8 cellular contexts compared by ENCODE assay signal in the genomic region with DNA sequence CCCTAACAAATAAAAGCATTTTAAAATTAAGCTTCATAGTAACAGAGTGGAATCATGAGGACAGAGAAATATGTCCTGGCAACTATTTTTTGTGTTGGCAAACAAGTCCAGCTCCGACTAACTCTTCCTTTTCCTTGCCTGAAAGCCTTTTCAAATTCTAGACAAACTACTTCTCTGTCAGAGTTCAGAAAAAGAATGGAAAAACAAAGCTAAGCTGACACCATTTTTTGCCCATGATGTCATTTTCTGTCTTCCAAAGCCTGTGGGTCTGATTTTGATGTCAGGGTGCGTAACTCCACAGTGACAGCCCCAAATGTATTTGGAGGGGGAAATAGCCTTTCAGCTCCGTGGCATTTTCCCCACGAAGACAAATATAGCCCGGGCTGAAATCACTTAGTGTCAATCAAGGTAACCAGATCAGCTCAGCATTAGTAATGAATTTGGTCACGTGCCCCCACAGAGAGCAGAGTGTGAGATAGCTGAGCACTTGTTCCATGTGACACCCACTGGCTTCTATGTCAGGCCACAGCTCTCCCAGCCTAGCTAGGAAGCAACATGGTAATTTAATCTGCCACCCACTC.
DNase-seq lines count a peak whose midpoint lies in the region; ATAC-seq and TF ChIP-seq lines count a peak whose summit lies in the region.

No MANE protein-coding gene starts in this region.

- POLR2A ChIA-PET in HEK293T (lab: Yijun Ruan, JAX): interaction anchor here (1.1 kb wide), 1 partner anchor 17 kb away, joined by 3 read pairs; no protein-coding TSS in a partner anchor

- H2AFZ ChIP-seq in parathyroid adenoma: peak overlapping the region; percentile 35

- CTCF ChIA-PET in HEK293T (lab: Yijun Ruan, JAX): no interaction called here

- no peak for ATAC-seq in HG03108 (IDR thresholded peaks at IDR 0.05; ENCODE audit: unreplicated experiment)

- DNase-seq in HEK293T (ENCODE audit: extremely low spot score) (no peak), NCI-H82 treated with DMSO at 0.1 percent for 48 hours (lab: John Stamatoyannopoulos, UW; ENCODE audit: unreplicated experiment) (peak; percentile 84), fibroblast of peridontal ligament (ENCODE audit: extremely low read depth) (peak; percentile 63), NCI-H1694 treated with DMSO at 0.1 percent for 48 hours (lab: John Stamatoyannopoulos, UW) (no peak), SW 1271 (lab: John Stamatoyannopoulos, UW) (no peak)
- DNase-seq in activated CD4-positive, alpha-beta T cell treated with anti-CD3 and anti-CD28 coated beads for 4 hours: no peak

- no peak overlapping the region for H3K4me3 ChIP-seq in parathyroid adenoma (ENCODE audit: low read depth, low read length)

- no peak overlapping the region for H3K9ac ChIP-seq in parathyroid adenoma

- no peaks in the 10 kb centered on the region for H3K36me3 ChIP-seq in parathyroid adenoma (ENCODE audit: control insufficient read depth, insufficient read depth, low read length)

- no peaks in the 10 kb centered on the region for H3K9me3 ChIP-seq in parathyroid adenoma (ENCODE audit: control insufficient read depth, low read length)

- H3K4me2 ChIP-seq in parathyroid adenoma (ENCODE audit: low read length): peak overlapping the region; percentile 7

- H3K79me2 ChIP-seq in parathyroid adenoma: no peaks in the 10 kb centered on the region

- TF ChIP-seq CTCF in parathyroid adenoma (IDR thresholded peaks at IDR 0.05): no peak

- no peak overlapping the region for H3K27ac ChIP-seq in parathyroid adenoma

- no peaks in the 10 kb centered on the region for H3K4me1 ChIP-seq in parathyroid adenoma

- no peaks in the 10 kb centered on the region for H3K27me3 ChIP-seq in parathyroid adenoma (ENCODE audit: control insufficient read depth, insufficient read depth, low read length)

TF ChIP-seq in HEK293T, 16 proteins besides CTCF, POLR2A, EP300 and RAD21:
- peak; percentile 21; the same call in 1 of the 2 replicates for TF ChIP-seq L3MBTL2 (conservative IDR thresholded peaks at IDR 0.05)
- TF ChIP-seq CTBP1 (IDR thresholded peaks at IDR 0.05; ENCODE audit: borderline replicate concordance): no peak
- TF ChIP-seq, protein P1, sequence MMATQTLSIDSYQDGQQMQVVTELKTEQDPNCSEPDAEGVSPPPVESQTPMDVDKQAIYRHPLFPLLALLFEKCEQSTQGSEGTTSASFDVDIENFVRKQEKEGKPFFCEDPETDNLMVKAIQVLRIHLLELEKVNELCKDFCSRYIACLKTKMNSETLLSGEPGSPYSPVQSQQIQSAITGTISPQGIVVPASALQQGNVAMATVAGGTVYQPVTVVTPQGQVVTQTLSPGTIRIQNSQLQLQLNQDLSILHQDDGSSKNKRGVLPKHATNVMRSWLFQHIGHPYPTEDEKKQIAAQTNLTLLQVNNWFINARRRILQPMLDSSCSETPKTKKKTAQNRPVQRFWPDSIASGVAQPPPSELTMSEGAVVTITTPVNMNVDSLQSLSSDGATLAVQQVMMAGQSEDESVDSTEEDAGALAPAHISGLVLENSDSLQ (IDR thresholded peaks at IDR 0.05): peak; percentile 84

Comparison
In these comparisons a context has a peak if more than half of its experiments do, and no peak if none do; other contexts are left out.
1. DNase-seq: peak in NCI-H82 treated with DMSO at 0.1 percent for 48 hours (single experiment) and fibroblast of peridontal ligament (single experiment); none in HEK293T (single experiment), activated CD4-positive, alpha-beta T cell treated with anti-CD3 and anti-CD28 coated beads for 4 hours (0 of 2), NCI-H1694 treated with DMSO at 0.1 percent for 48 hours (single experiment) and SW 1271 (0 of 2).